In the genomic region with DNA sequence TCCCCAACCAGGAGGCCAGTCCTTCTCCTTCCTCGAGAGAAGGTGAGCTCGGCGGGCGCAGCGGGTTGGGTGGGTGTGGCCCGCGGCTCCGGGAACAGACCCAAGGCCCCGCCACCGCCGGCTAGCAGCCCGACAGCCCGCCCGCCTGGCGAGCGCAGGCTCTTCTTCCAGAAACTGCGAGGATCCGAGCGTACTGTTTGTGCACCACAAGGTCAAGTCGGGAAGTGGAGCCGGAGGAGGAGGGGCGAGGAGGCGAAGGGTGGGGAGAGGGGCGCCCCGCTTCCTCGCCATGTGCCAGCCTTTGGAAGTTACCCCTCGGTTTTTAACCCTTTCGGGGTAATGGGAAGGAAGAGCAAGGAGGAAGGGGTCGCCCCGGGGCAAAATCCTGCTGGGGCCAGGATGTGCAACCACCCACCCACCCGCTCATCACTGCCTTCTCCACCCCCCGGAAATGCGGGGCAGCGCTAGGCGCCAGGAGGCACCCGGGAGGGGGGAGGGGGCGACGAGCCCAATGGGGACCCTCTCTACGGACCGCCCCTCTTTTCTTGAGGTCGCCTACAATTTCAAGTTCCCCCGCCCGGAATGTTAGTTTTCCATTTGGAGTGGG, we compare ENCODE assay signal across 8 cellular contexts. TPM values are rescaled to one million over a fixed set of nuclear protein-coding genes. Genes with fewer than 3 reads are reported as not detected.
A peak's percentile ranks its signal among the peaks of the same experiment; 100 is the strongest.
DNase-seq lines count a peak whose midpoint lies in the region; ATAC-seq and TF ChIP-seq lines count a peak whose summit lies in the region.

No MANE protein-coding gene starts in this region.

- H3K27ac ChIP-seq in left lung, result peak overlapping the region; percentile 91 to 94

- intact Hi-C loops in left lung (cut with DNase I), result loop anchor here in 1 of 2 donors (10.0 kb wide), 1 partner anchor 110 kb away; a partner anchor contains a TSS

- TF ChIP-seq CTCF in left lung (IDR thresholded peaks at IDR 0.05), result no peak

- peak overlapping the region; percentile 76 to 98 for H3K4me3 ChIP-seq in left lung

- H3K27me3 ChIP-seq in left lung, result no peaks in the 10 kb centered on the region

- peaks cover 15 to 31% of the 10 kb centered on the region in 2 donors for H3K4me1 ChIP-seq in left lung

- no peaks in the 10 kb centered on the region for H3K9me3 ChIP-seq in left lung

- H3K36me3 ChIP-seq in left lung, result no peaks in the 10 kb centered on the region

- DNase-seq in SHP77 (lab: John Stamatoyannopoulos, UW) (peak; percentile 26 to 53), SHP77 treated with DMSO at 0.1 percent for 48 hours (lab: John Stamatoyannopoulos, UW) (no peak), NCI-H226 (peak; percentile 82), dermis blood vessel endothelial cell (peak; percentile 74), left lung (peak; percentile 88 to 94)
- peak; percentile 70 to 78 for DNase-seq in activated CD4-positive, alpha-beta T cell treated with anti-CD3 and anti-CD28 coated beads, Interleukin-2, amount 50 U/mL, for 48 hours
- DNase-seq in stimulated activated CD4-positive, alpha-beta T cell treated with anti-CD3 and anti-CD28 coated beads, Interleukin-2, amount 100 ng/mL, for 24 hours, result peak; percentile 72 to 77

- ATAC-seq in left lung, result peak; percentile 46
- ATAC-seq in HG02870 (IDR thresholded peaks at IDR 0.05; ENCODE audit: unreplicated experiment), result no peak

RNA-seq across cellular contexts. Expression of a gene that starts 1.1 kb away (rescaled TPM):
- total RNA-seq in dermis blood vessel endothelial cell (23.3 and 31.7 TPM in 2 replicates), left lung (10 to 100 TPM; 36.8 to 51.1 TPM)
